In genomic region chr5:149930060-149930753, GRCh38 we compare ENCODE assay signal across 1 cellular context.
A peak's percentile ranks its signal among the peaks of the same experiment; 100 is the strongest.
TF ChIP-seq lines count a peak whose summit lies in the region.

No MANE protein-coding gene starts in this region.

TF ChIP-seq in K562, 482 proteins besides CTCF, POLR2A, EP300 and RAD21 (continued from another document):
- TF ChIP-seq TFE3 (CRISPR knock-in tag; IDR thresholded peaks at IDR 0.05) (no peak), MGA (IDR thresholded peaks at IDR 0.05) (peak; percentile 66), KDM4B (IDR thresholded peaks at IDR 0.05; ENCODE audit: borderline replicate concordance in 2 of 2, low read depth in 1 of 2) (no peak), NR2C1 (IDR thresholded peaks at IDR 0.05) (0 out of 2 replicates have a peak, but pooled peaks have one; percentile 8), NR2C1 (tag; IDR thresholded peaks at IDR 0.05) (no peak), ZBTB5 (IDR thresholded peaks at IDR 0.05) (no peak), GTF2E2 (tag; IDR thresholded peaks at IDR 0.05) (peak; percentile 77), SMARCE1 (IDR thresholded peaks at IDR 0.05) (peak; percentile 45; the same call in 1 of the 2 replicates), MTA1 (IDR thresholded peaks at IDR 0.05; ENCODE audit: borderline replicate concordance) (peak; percentile 61; the same call in 1 of the 2 replicates), FOXK2 (conservative IDR thresholded peaks at IDR 0.05 in 1 of 2, IDR thresholded peaks at IDR 0.05 in 1 of 2; ENCODE audit: low read depth in 2 of 2) (peak; percentile 11 to 17; a peak in 1 of 4 replicates), NFE2L1 (tag; IDR thresholded peaks at IDR 0.05; ENCODE audit: borderline replicate concordance, low read depth) (no peak), NFE2 (IDR thresholded peaks at IDR 0.05; ENCODE audit: low read depth) (peak; percentile 20; the same call in 1 of the 2 replicates), CCNT2 (IDR thresholded peaks at IDR 0.05; ENCODE audit: borderline replicate concordance, extremely low read depth, insufficient read length, low read depth, low read length) (peak; percentile 8), ATF7 (IDR thresholded peaks at IDR 0.05) (no peak), RFX7 (CRISPR knock-in tag; IDR thresholded peaks at IDR 0.05) (no peak), FOXJ2 (tag; IDR thresholded peaks at IDR 0.05) (0 out of 2 replicates have a peak, but pooled peaks have one; percentile 60), ESRRB (CRISPR knock-in tag; IDR thresholded peaks at IDR 0.05; ENCODE audit: borderline replicate concordance) (no peak), RNF2 (IDR thresholded peaks at IDR 0.05) (no peak), BACH1 (tag; IDR thresholded peaks at IDR 0.05) (0 out of 2 replicates have a peak, but pooled peaks have one; percentile 12), BHLHE40 (IDR thresholded peaks at IDR 0.05; ENCODE audit: low read length) (0 out of 2 replicates have a peak, but pooled peaks have one; percentile 4)
